20 cellular contexts compared by ENCODE assay signal in genomic region chr20:48878849-48879248, GRCh38.
"Had no signal": no experiment of that assay in that cellular context is flagged by ENCODE, and none has a peak within 500 bp of the region (broad histone marks: within the 10 kb centered on the region; RNA-seq: fewer than 3 reads in every experiment).

No MANE protein-coding gene starts in this region.

- H3K27ac ChIP-seq: colonic mucosa, dorsolateral prefrontal cortex, esophagus muscularis mucosa, foreskin keratinocyte, left lung, lower lobe of right lung had no signal

- H3K27me3 ChIP-seq: colonic mucosa, dorsolateral prefrontal cortex, esophagus muscularis mucosa, foreskin keratinocyte, heart right ventricle had no signal

- H3K4me3 ChIP-seq: colonic mucosa, dorsolateral prefrontal cortex, esophagus muscularis mucosa, heart right ventricle, left lung, lower lobe of right lung, mucosa of descending colon had no signal

- H3K36me3 ChIP-seq: colonic mucosa, esophagus muscularis mucosa, heart right ventricle, left lung, lower lobe of right lung had no signal

- H3K9me3 Mint-ChIP-seq: mesothelial cell of epicardium, naive B cell had no signal

- H3K4me3 Mint-ChIP-seq: mesothelial cell of epicardium, naive B cell had no signal

- H3K27ac Mint-ChIP-seq: mesothelial cell of epicardium had no signal

- ATAC-seq: foreskin keratinocyte, heart right ventricle, left cardiac atrium, left lung, left ventricle myocardium superior, lower lobe of right lung, mucosa of descending colon had no signal

- H3K4me1 ChIP-seq: colonic mucosa, foreskin keratinocyte had no signal

- DNase-seq: colonic mucosa; cortex of kidney; dermis blood vessel endothelial cell; dorsolateral prefrontal cortex; effector CD4-positive, alpha-beta T cell; effector memory CD4-positive, alpha-beta T cell; foreskin keratinocyte; glutamatergic neuron; head of caudate nucleus; heart right ventricle; hippocampal formation; left cardiac atrium; left lung; lower lobe of right lung; mesenchymal stem cell; mucosa of descending colon; naive B cell had no signal

- H3K9me3 ChIP-seq: colonic mucosa, esophagus muscularis mucosa, heart right ventricle, left lung, lower lobe of right lung, mucosa of descending colon had no signal

- H3K36me3 Mint-ChIP-seq: mesothelial cell of epicardium, naive B cell had no signal

- H3K27me3 Mint-ChIP-seq: naive B cell had no signal
